ENCODE assay signal across 14 cellular contexts in genomic region chr3:73516656-73517055, GRCh38.
DNase-seq lines count a peak whose midpoint lies in the region; ATAC-seq and TF ChIP-seq lines count a peak whose summit lies in the region.
"Had no signal": no experiment of that assay in that cellular context is flagged by ENCODE, and none has a peak within 500 bp of the region (broad histone marks: within the 10 kb centered on the region; RNA-seq: fewer than 3 reads in every experiment).

No MANE protein-coding gene starts in this region.

- peak; percentile 80 for DNase-seq in LNCaP clone FGC (ENCODE audit: low read depth)
- peak in 1 of 3 donors; percentile 74 for DNase-seq in right cardiac atrium
- DNase-seq in testis: peak; percentile 59
- no peak for DNase-seq in islet precursor cell
- no peak for DNase-seq in spleen
- DNase-seq in mesenteric fat pad (ENCODE audit: low spot score): no peak
- DNase-seq: activated CD4-positive, alpha-beta T cell treated with anti-CD3 and anti-CD28 coated beads, Interleukin-2, amount 50 U/mL, for 48 hours; CD8-positive, alpha-beta T cell; MG63; stimulated activated naive CD8-positive, alpha-beta T cell treated with anti-CD3 and anti-CD28 coated beads, Interleukin-15, amount 100 ng/mL, for 72 hours had no signal

- TF ChIP-seq POLR2A in testis (IDR thresholded peaks at IDR 0.05): no peak
- TF ChIP-seq POLR2A in spleen (IDR thresholded peaks at IDR 0.05): no peak

- no peaks in the 10 kb centered on the region for H3K9me3 ChIP-seq in right cardiac atrium (ENCODE audit: control insufficient read depth, low read length)
- no peaks in the 10 kb centered on the region for H3K9me3 ChIP-seq in testis
- no peaks in the 10 kb centered on the region for H3K9me3 ChIP-seq in spleen
- H3K9me3 ChIP-seq: MG63, neutrophil had no signal

- H3K4me1 ChIP-seq in right cardiac atrium (ENCODE audit: control insufficient read depth, insufficient read depth, low read length) (peaks cover 6% of the 10 kb centered on the region), testis (peaks cover 10% of the 10 kb centered on the region), spleen (no peaks in the 10 kb centered on the region)

- H3K27me3 ChIP-seq in right cardiac atrium (ENCODE audit: control insufficient read depth, insufficient read depth) (no peaks in the 10 kb centered on the region), testis (no peaks in the 10 kb centered on the region), spleen (replicated peaks in 1 of 7) (no peaks in the 10 kb centered on the region)
- H3K27me3 ChIP-seq: MG63 had no signal

- H3K4me3 ChIP-seq in LNCaP clone FGC (ENCODE audit: low read depth, low read length) (no peak overlapping the region), right cardiac atrium (ENCODE audit: low read length) (no peak overlapping the region), testis (no peak overlapping the region), spleen (no peak overlapping the region)
- H3K4me3 ChIP-seq: MG63, SK-N-MC, skin epidermis had no signal

- 43% methylated on average over 5 of the region's 5 CpGs for WGBS in right cardiac atrium
- WGBS in testis, 2 donors: 50 to 54% methylated on average over 5 of the region's 5 CpGs
- 65 to 87% (median 81%) methylated on average over 5 of the region's 5 CpGs for WGBS in spleen, 5 donors

- TF ChIP-seq CTCF in LNCaP clone FGC (IDR thresholded peaks at IDR 0.05; ENCODE audit: control insufficient read depth, extremely low read depth, insufficient read depth): no peak
- no peak for TF ChIP-seq CTCF in VCaP (conservative IDR thresholded peaks at IDR 0.05)
- no peak for TF ChIP-seq CTCF in testis (IDR thresholded peaks at IDR 0.05)
- TF ChIP-seq CTCF in spleen (IDR thresholded peaks at IDR 0.05 in 8 of 11, conservative IDR thresholded peaks at IDR 0.05 in 3 of 11): no peak

- intact Hi-C loops in right cardiac atrium (cut with DNase I): loop anchor here in 1 of 4 donors (10.0 kb wide), 1 partner anchor 108 kb away; the partner anchor contains the start of gene PDZRN3
- intact Hi-C loops in testis (cut with DNase I; ENCODE audit: low total_unique reads): no loop called here
- intact Hi-C loops in spleen (cut with DNase I; ENCODE audit: low total_unique reads): no loop called here

- H3K36me3 ChIP-seq in testis (ENCODE audit: low read depth, missing control alignments) (no peaks in the 10 kb centered on the region), spleen (no peaks in the 10 kb centered on the region)
- H3K36me3 ChIP-seq: MG63, neutrophil had no signal

- H3K27ac ChIP-seq in VCaP (peak overlapping the region; percentile 99), right cardiac atrium (ENCODE audit: low read length) (peak overlapping the region; percentile 25), testis (peak overlapping the region in 1 of 2 donors; percentile 47), spleen (no peak overlapping the region)
- H3K27ac ChIP-seq: neutrophil, SK-N-MC, skin epidermis had no signal

- ATAC-seq in right cardiac atrium: peak in 1 of 2 donors; percentile 49
- ATAC-seq: CD8-positive, alpha-beta T cell; stimulated activated naive CD8-positive, alpha-beta T cell treated with anti-CD3 and anti-CD28 coated beads, Interleukin-15, amount 100 ng/mL, for 72 hours had no signal

Comparison
In these comparisons a context has a peak if more than half of its experiments do, and no peak if none do; other contexts are left out.
1. DNase-seq: peak in LNCaP clone FGC (single experiment) and testis (single experiment); none in islet precursor cell (single experiment), spleen (single experiment) and mesenteric fat pad (single experiment).
2. H3K27ac ChIP-seq: peak in VCaP (single experiment) and right cardiac atrium (single experiment); none in spleen (0 of 8).